ENCODE assay signal across 21 cellular contexts in genomic region chr15:68679161-68679560, GRCh38.
A peak's percentile ranks its signal among the peaks of the same experiment; 100 is the strongest.
DNase-seq lines count a peak whose midpoint lies in the region; ATAC-seq and TF ChIP-seq lines count a peak whose summit lies in the region.
"Had no signal": no experiment of that assay in that cellular context is flagged by ENCODE, and none has a peak within 500 bp of the region (broad histone marks: within the 10 kb centered on the region; RNA-seq: fewer than 3 reads in every experiment).

No MANE protein-coding gene starts in this region.

- H3K9ac ChIP-seq in endodermal cell (ENCODE audit: extremely low read depth, low read length, poor library complexity, severe bottlenecking) (no peak overlapping the region), smooth muscle cell (ENCODE audit: low read depth) (no peak overlapping the region)

- peaks cover 26% of the 10 kb centered on the region for H3K4me1 Mint-ChIP-seq in endodermal cell
- no peaks in the 10 kb centered on the region for H3K4me1 Mint-ChIP-seq in activated T-helper 2 cell treated with anti-CD3 and anti-CD28 coated beads, Interferon-gamma antibody, Interleukin-2, Interleukin-4, amounts not matched to agents 10 μg/mL and 5 μg/mL and 100 μg/mL, durations not matched to agents 14 hours and 24 hours and 36 hours (ENCODE audit: low read depth)
- H3K4me1 Mint-ChIP-seq: CD4-positive, CD25-positive, alpha-beta regulatory T cell had no signal

- H3K4me3 Mint-ChIP-seq in endodermal cell, result no peak overlapping the region
- H3K4me3 Mint-ChIP-seq in activated T-helper 2 cell treated with anti-CD3 and anti-CD28 coated beads, Interferon-gamma antibody, Interleukin-2, Interleukin-4, amounts not matched to agents 10 μg/mL and 5 μg/mL and 100 μg/mL, durations not matched to agents 14 hours and 24 hours and 36 hours (ENCODE audit: low read depth), result no peak overlapping the region
- H3K4me3 Mint-ChIP-seq: CD4-positive, CD25-positive, alpha-beta regulatory T cell had no signal

- no peaks in the 10 kb centered on the region for H3K9me3 Mint-ChIP-seq in endodermal cell
- H3K9me3 Mint-ChIP-seq in activated T-helper 2 cell treated with anti-CD3 and anti-CD28 coated beads, Interferon-gamma antibody, Interleukin-2, Interleukin-4, amounts not matched to agents 10 μg/mL and 5 μg/mL and 100 μg/mL, durations not matched to agents 14 hours and 24 hours and 36 hours, result no peaks in the 10 kb centered on the region
- H3K9me3 Mint-ChIP-seq: CD4-positive, CD25-positive, alpha-beta regulatory T cell had no signal

- DNase-seq in Right ventricle myocardium superior, result peak; percentile 25
- DNase-seq in left cardiac atrium, result no peak
- no peak for DNase-seq in caudate nucleus (lab: John Stamatoyannopoulos, UW)
- peak; percentile 16 for DNase-seq in endodermal cell
- no peak for DNase-seq in activated T-helper 2 cell treated with anti-CD3 and anti-CD28 coated beads, Interferon-gamma antibody, Interleukin-2, Interleukin-4, amounts not matched to agents 10 μg/mL and 5 μg/mL and 100 μg/mL, durations not matched to agents 14 hours and 24 hours and 36 hours (ENCODE audit: low spot score)
- no peak for DNase-seq in smooth muscle cell (lab: John Stamatoyannopoulos, UW; ENCODE audit: unreplicated experiment)
- DNase-seq: 8988T; ACHN; BE2C; CD4-positive, CD25-positive, alpha-beta regulatory T cell; DMS153; DND-41; Kasumi-1; NCI-H1105 treated with DMSO at 0.1 percent for 48 hours; NCI-H146; NCI-H1930; RPMI8226; SHP77 treated with DMSO at 0.1 percent for 48 hours had no signal

- no peak overlapping the region for H3K4me3 ChIP-seq in endodermal cell (ENCODE audit: low read length)
- H3K4me3 ChIP-seq in smooth muscle cell, result no peak overlapping the region

- H3K27ac ChIP-seq in caudate nucleus (ENCODE audit: low read depth, low read length), result peak overlapping the region; percentile 90
- no peak overlapping the region for H3K27ac ChIP-seq in endodermal cell (ENCODE audit: low read depth, low read length)
- H3K27ac ChIP-seq in temporal lobe (ENCODE audit: low read depth, low read length), result peak overlapping the region; percentile 95
- H3K27ac ChIP-seq in smooth muscle cell (ENCODE audit: low read depth), result no peak overlapping the region

- H3K9me3 ChIP-seq in endodermal cell (ENCODE audit: control insufficient read depth, low read length) (no peaks in the 10 kb centered on the region), smooth muscle cell (replicated peaks; ENCODE audit: low read depth) (no peaks in the 10 kb centered on the region)
- H3K9me3 ChIP-seq: BE2C had no signal

- no peaks in the 10 kb centered on the region for H3K79me2 ChIP-seq in smooth muscle cell (ENCODE audit: low read depth)

- no peak for ATAC-seq in Right ventricle myocardium superior (ENCODE audit: poor library complexity)
- ATAC-seq in left cardiac atrium, result no peak
- no peak for ATAC-seq in HG02798 (IDR thresholded peaks at IDR 0.05; ENCODE audit: poor library complexity, unreplicated experiment)
- ATAC-seq: HepG2 had no signal

- peaks cover 4% of the 10 kb centered on the region for H3K27me3 Mint-ChIP-seq in endodermal cell (ENCODE audit: insufficient read depth)
- H3K27me3 Mint-ChIP-seq in activated T-helper 2 cell treated with anti-CD3 and anti-CD28 coated beads, Interferon-gamma antibody, Interleukin-2, Interleukin-4, amounts not matched to agents 10 μg/mL and 5 μg/mL and 100 μg/mL, durations not matched to agents 14 hours and 24 hours and 36 hours (ENCODE audit: low read depth), result peaks cover 1% of the 10 kb centered on the region
- H3K27me3 Mint-ChIP-seq: CD4-positive, CD25-positive, alpha-beta regulatory T cell had no signal

- H3K36me3 ChIP-seq in endodermal cell (ENCODE audit: control insufficient read depth, insufficient read depth, low read length) (no peaks in the 10 kb centered on the region), smooth muscle cell (ENCODE audit: low read depth) (no peaks in the 10 kb centered on the region)
- H3K36me3 ChIP-seq: BE2C had no signal

- H3K4me1 ChIP-seq in endodermal cell (ENCODE audit: control insufficient read depth, insufficient read depth, low read length) (no peaks in the 10 kb centered on the region), smooth muscle cell (ENCODE audit: low read depth) (peaks cover 3% of the 10 kb centered on the region)
- H3K4me1 ChIP-seq: BE2C had no signal

- no peak for TF ChIP-seq CTCF in endodermal cell (conservative IDR thresholded peaks at IDR 0.05)
- TF ChIP-seq CTCF in smooth muscle cell (IDR thresholded peaks at IDR 0.05; ENCODE audit: borderline replicate concordance, insufficient read depth, poor library complexity, severe bottlenecking), result no peak

- H4K20me1 ChIP-seq in smooth muscle cell (ENCODE audit: low read depth), result no peaks in the 10 kb centered on the region

- 98 to 100% methylated on average over 1 to 3 of the region's 3 CpGs for WGBS in endodermal cell (ENCODE audit: insufficient coverage in 1 of 2, insufficient read length in 1 of 2), 2 experiments
- WGBS in smooth muscle cell (ENCODE audit: low lambda C conversion rate), result 90% methylated on average over 3 of the region's 3 CpGs

- no peak overlapping the region for H3K4me2 ChIP-seq in smooth muscle cell

- intact Hi-C loops in Right ventricle myocardium superior (cut with DNase I) (no loop called here), left cardiac atrium (cut with DNase I) (loop anchor here in 1 of 2 donors (10.0 kb wide), 1 partner anchor 196 kb away; no protein-coding TSS in a partner anchor)
- intact Hi-C loops in activated T-helper 2 cell treated with anti-CD3 and anti-CD28 coated beads, Interferon-gamma antibody, Interleukin-2, Interleukin-4, amounts not matched to agents 10 μg/mL and 5 μg/mL and 100 μg/mL, durations not matched to agents 14 hours and 24 hours and 36 hours (cut with micrococcal nuclease), result no loop called here

- H2AFZ ChIP-seq in smooth muscle cell (ENCODE audit: low read depth), result no peak overlapping the region

- no peaks in the 10 kb centered on the region for H3K36me3 Mint-ChIP-seq in endodermal cell (ENCODE audit: low read depth)
- no peaks in the 10 kb centered on the region for H3K36me3 Mint-ChIP-seq in activated T-helper 2 cell treated with anti-CD3 and anti-CD28 coated beads, Interferon-gamma antibody, Interleukin-2, Interleukin-4, amounts not matched to agents 10 μg/mL and 5 μg/mL and 100 μg/mL, durations not matched to agents 14 hours and 24 hours and 36 hours (ENCODE audit: low read depth)
- H3K36me3 Mint-ChIP-seq: CD4-positive, CD25-positive, alpha-beta regulatory T cell had no signal

- H3F3A ChIP-seq in smooth muscle cell (ENCODE audit: low read depth), result no peaks in the 10 kb centered on the region

- H3K27me3 ChIP-seq in endodermal cell (ENCODE audit: control insufficient read depth, insufficient read depth, low read length, poor library complexity, severe bottlenecking), result no peaks in the 10 kb centered on the region
- H3K27me3 ChIP-seq in smooth muscle cell (ENCODE audit: low read depth), result no peaks in the 10 kb centered on the region
- H3K27me3 ChIP-seq: BE2C had no signal

- no peak overlapping the region for H3K27ac Mint-ChIP-seq in endodermal cell
- no peak overlapping the region for H3K27ac Mint-ChIP-seq in activated T-helper 2 cell treated with anti-CD3 and anti-CD28 coated beads, Interferon-gamma antibody, Interleukin-2, Interleukin-4, amounts not matched to agents 10 μg/mL and 5 μg/mL and 100 μg/mL, durations not matched to agents 14 hours and 24 hours and 36 hours
- H3K27ac Mint-ChIP-seq: CD4-positive, CD25-positive, alpha-beta regulatory T cell had no signal

Comparison
In these comparisons a context has a peak if more than half of its experiments do, and no peak if none do; other contexts are left out.
1. DNase-seq: peak in Right ventricle myocardium superior (single experiment) and endodermal cell (single experiment); none in left cardiac atrium (single experiment), caudate nucleus (0 of 61), activated T-helper 2 cell treated with anti-CD3 and anti-CD28 coated beads, Interferon-gamma antibody, Interleukin-2, Interleukin-4, amounts not matched to agents 10 μg/mL and 5 μg/mL and 100 μg/mL, durations not matched to agents 14 hours and 24 hours and 36 hours (single experiment) and smooth muscle cell (single experiment).
2. H3K27ac ChIP-seq: peak in caudate nucleus (single experiment) and temporal lobe (single experiment); none in endodermal cell (single experiment) and smooth muscle cell (single experiment).